In the genomic region with DNA sequence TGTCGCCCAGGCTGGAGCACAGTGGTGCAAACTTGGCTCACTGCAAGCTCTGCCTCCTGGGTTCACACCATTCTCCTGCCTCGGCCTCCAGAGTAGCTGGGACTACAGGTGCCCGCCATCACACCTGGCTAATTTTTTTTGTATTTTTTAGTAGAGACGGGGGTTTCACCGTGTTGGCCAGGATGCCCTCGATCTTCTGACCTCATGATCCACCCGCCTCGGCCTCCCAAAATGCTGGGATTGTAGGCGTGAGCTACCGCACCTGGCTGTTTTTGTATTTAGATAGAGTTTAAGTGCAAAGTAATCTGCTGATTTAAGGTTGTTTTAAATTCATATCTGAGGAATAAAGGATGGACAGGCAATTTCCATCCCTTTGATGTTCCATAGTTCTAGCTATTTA, we compare ENCODE assay signal across 3 cellular contexts. TPM values are rescaled to one million over a fixed set of nuclear protein-coding genes. Genes with fewer than 3 reads are reported as not detected.
"Had no signal": no experiment of that assay in that cellular context is flagged by ENCODE, and none has a peak within 500 bp of the region (broad histone marks: within the 10 kb centered on the region; RNA-seq: fewer than 3 reads in every experiment).

No MANE protein-coding gene starts in this region.

RNA-seq across cellular contexts. Expression of a gene that starts 16.0 kb away (rescaled TPM):
- total RNA-seq: dermis microvascular lymphatic vessel endothelial cell, epithelial cell of proximal tubule, foreskin keratinocyte had no signal
